Comparison of ENCODE assay signal across 8 cellular contexts in genomic region chr3:56878046-56878445, GRCh38.
A peak's percentile ranks its signal among the peaks of the same experiment; 100 is the strongest.
DNase-seq lines count a peak whose midpoint lies in the region; ATAC-seq and TF ChIP-seq lines count a peak whose summit lies in the region.

No MANE protein-coding gene starts in this region.

- H3K4me1 Mint-ChIP-seq in activated CD4-positive, alpha-beta memory T cell treated with anti-CD3 and anti-CD28 coated beads, Interleukin-2, amount 10 ng/mL, durations not matched to agents 7 days and 5 days, result peaks cover 50% of the 10 kb centered on the region

- CTCF ChIA-PET in activated CD4-positive, alpha-beta memory T cell treated with anti-CD3 and anti-CD28 coated beads, Interleukin-2, amount 10 ng/mL, durations not matched to agents 7 days and 5 days (lab: Charles Lee), result interaction anchor here (0.7 to 1.9 kb wide), 7 partner anchors 10 to 176 kb away, joined by 3 to 6 read pairs (median 4); partner anchors contain the start of gene ARHGEF3

- DNase-seq in GM10266 (ENCODE audit: extremely low spot score) (peak; percentile 50), dermis microvascular lymphatic vessel endothelial cell (ENCODE audit: low read depth in 2 of 2) (peak; percentile 60 to 70), GM19238 (ENCODE audit: insufficient read length, low spot score) (no peak), HuH-7.5 (ENCODE audit: low spot score) (no peak)
- DNase-seq in activated CD4-positive, alpha-beta memory T cell treated with anti-CD3 and anti-CD28 coated beads, Interleukin-2, amount 10 ng/mL, durations not matched to agents 7 days and 5 days, result peak; percentile 39
- peak; percentile 67 for DNase-seq in stimulated activated CD4-positive, alpha-beta T cell treated with anti-CD3 and anti-CD28 coated beads, Interleukin-1b, Interleukin-23, amount 100 ng/mL, for 48 hours

- POLR2A ChIA-PET in activated CD4-positive, alpha-beta memory T cell treated with anti-CD3 and anti-CD28 coated beads, Interleukin-2, amount 10 ng/mL, durations not matched to agents 7 days and 5 days (lab: Charles Lee), result interaction anchor here (0.8 to 1.1 kb wide), 3 partner anchors 37 to 153 kb away, joined by 3 read pairs; no protein-coding TSS in a partner anchor

- ATAC-seq in HG03175 (IDR thresholded peaks at IDR 0.05; ENCODE audit: unreplicated experiment), result no peak
- no peak for ATAC-seq in HG02571 (IDR thresholded peaks at IDR 0.05; ENCODE audit: unreplicated experiment)

- H3K9me3 Mint-ChIP-seq in activated CD4-positive, alpha-beta memory T cell treated with anti-CD3 and anti-CD28 coated beads, Interleukin-2, amount 10 ng/mL, durations not matched to agents 7 days and 5 days, result no peaks in the 10 kb centered on the region

- no peak for TF ChIP-seq CTCF in GM10266 (IDR thresholded peaks at IDR 0.05; ENCODE audit: control insufficient read depth, insufficient read depth, low read depth, missing control alignments)

- H3K4me3 Mint-ChIP-seq in activated CD4-positive, alpha-beta memory T cell treated with anti-CD3 and anti-CD28 coated beads, Interleukin-2, amount 10 ng/mL, durations not matched to agents 7 days and 5 days, result no peak overlapping the region

- H3K27me3 Mint-ChIP-seq in activated CD4-positive, alpha-beta memory T cell treated with anti-CD3 and anti-CD28 coated beads, Interleukin-2, amount 10 ng/mL, durations not matched to agents 7 days and 5 days, result no peaks in the 10 kb centered on the region

- H3K27ac Mint-ChIP-seq in activated CD4-positive, alpha-beta memory T cell treated with anti-CD3 and anti-CD28 coated beads, Interleukin-2, amount 10 ng/mL, durations not matched to agents 7 days and 5 days, result peak overlapping the region; percentile 51

- peaks cover 34% of the 10 kb centered on the region for H3K36me3 Mint-ChIP-seq in activated CD4-positive, alpha-beta memory T cell treated with anti-CD3 and anti-CD28 coated beads, Interleukin-2, amount 10 ng/mL, durations not matched to agents 7 days and 5 days (ENCODE audit: low read depth)

Comparison
In these comparisons a context has a peak if more than half of its experiments do, and no peak if none do; other contexts are left out.
1. DNase-seq: peak in GM10266 (single experiment), activated CD4-positive, alpha-beta memory T cell treated with anti-CD3 and anti-CD28 coated beads, Interleukin-2, amount 10 ng/mL, durations not matched to agents 7 days and 5 days (single experiment), dermis microvascular lymphatic vessel endothelial cell (2 of 2) and stimulated activated CD4-positive, alpha-beta T cell treated with anti-CD3 and anti-CD28 coated beads, Interleukin-1b, Interleukin-23, amount 100 ng/mL, for 48 hours (single experiment); none in GM19238 (single experiment) and HuH-7.5 (single experiment).